Comparison of ENCODE assay signal across 2 cellular contexts in genomic region chr7:151831606-151832005, GRCh38.
TF ChIP-seq lines count a peak whose summit lies in the region.

No MANE protein-coding gene starts in this region.

TF ChIP-seq in HCT116, 20 proteins besides CTCF, POLR2A, EP300 and RAD21:
- TF ChIP-seq FOSL1 (IDR thresholded peaks at IDR 0.05; ENCODE audit: low read depth) = no peak

TF ChIP-seq in HepG2, 621 proteins besides CTCF, POLR2A, EP300 and RAD21:
- TF ChIP-seq SAP130 (CRISPR knock-in tag; IDR thresholded peaks at IDR 0.05; ENCODE audit: low read depth) (no peak), MAFK (conservative IDR thresholded peaks at IDR 0.05 in 1 of 2, IDR thresholded peaks at IDR 0.05 in 1 of 2; ENCODE audit: low read length in 2 of 2) (no peak), ATRX (CRISPR knock-in tag; IDR thresholded peaks at IDR 0.05; ENCODE audit: borderline replicate concordance) (no peak), TOE1 (CRISPR knock-in tag; IDR thresholded peaks at IDR 0.05) (no peak), TFAP4 (IDR thresholded peaks at IDR 0.05; ENCODE audit: borderline replicate concordance, low read depth) (no peak), GABPA (IDR thresholded peaks at IDR 0.05; ENCODE audit: low read depth, low read length) (no peak), GABPA (CRISPR knock-in tag; IDR thresholded peaks at IDR 0.05; ENCODE audit: low read depth) (no peak), KLF12 (CRISPR knock-in tag; IDR thresholded peaks at IDR 0.05; ENCODE audit: borderline replicate concordance) (no peak), ZNF326 (CRISPR knock-in tag; IDR thresholded peaks at IDR 0.05; ENCODE audit: borderline replicate concordance) (no peak), ZNF382 (CRISPR knock-in tag; IDR thresholded peaks at IDR 0.05; ENCODE audit: borderline replicate concordance) (no peak), ZNF841 (CRISPR knock-in tag; IDR thresholded peaks at IDR 0.05; ENCODE audit: borderline replicate concordance) (no peak)
TF ChIP-seq in HepG2: peak in this region for 0.
